8 cellular contexts compared by ENCODE assay signal in the genomic region with DNA sequence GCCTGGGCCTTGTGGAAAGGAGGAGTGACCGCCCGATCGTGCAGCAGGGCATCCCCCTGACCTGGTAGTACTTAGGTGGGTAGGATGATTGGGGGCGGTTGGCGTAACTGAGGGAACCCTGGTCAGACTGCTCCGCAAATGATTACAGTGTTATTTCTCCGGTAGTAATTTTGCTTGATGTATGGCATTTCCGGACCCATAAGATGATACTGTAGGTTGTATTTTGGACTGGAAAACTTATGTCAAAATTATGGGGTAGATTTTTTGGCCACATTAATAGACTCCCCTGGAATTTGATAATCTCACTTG. TPM values are rescaled to one million over a fixed set of nuclear protein-coding genes. Genes with fewer than 3 reads are reported as not detected.
DNase-seq lines count a peak whose midpoint lies in the region; ATAC-seq and TF ChIP-seq lines count a peak whose summit lies in the region.

No MANE protein-coding gene starts in this region.

- no peaks in the 10 kb centered on the region for H3K27me3 ChIP-seq in left lung
- H3K27me3 ChIP-seq in tibial nerve = no peaks in the 10 kb centered on the region

- H3K9me3 ChIP-seq in left lung = no peaks in the 10 kb centered on the region
- no peaks in the 10 kb centered on the region for H3K9me3 ChIP-seq in tibial nerve

- peaks cover 12% of the 10 kb centered on the region for H3K4me1 Mint-ChIP-seq in activated CD8-positive, alpha-beta memory T cell treated with anti-CD3 and anti-CD28 coated beads, Interleukin-2, amount 10 ng/mL, durations not matched to agents 7 days and 5 days
- peaks cover 7% of the 10 kb centered on the region for H3K4me1 Mint-ChIP-seq in activated naive CD8-positive, alpha-beta T cell treated with anti-CD3 and anti-CD28 coated beads, Interleukin-2, amount 50 U/mL, for 24 hours

- TF ChIP-seq CTCF in left lung (IDR thresholded peaks at IDR 0.05) (no peak), tibial nerve (IDR thresholded peaks at IDR 0.05) (no peak)

- 1% methylated on average over 8 of the region's 8 CpGs for WGBS in tibial nerve, 2 donors

- peak overlapping the region; percentile 85 for H3K27ac Mint-ChIP-seq in activated CD8-positive, alpha-beta memory T cell treated with anti-CD3 and anti-CD28 coated beads, Interleukin-2, amount 10 ng/mL, durations not matched to agents 7 days and 5 days
- peak overlapping the region; percentile 61 for H3K27ac Mint-ChIP-seq in activated naive CD8-positive, alpha-beta T cell treated with anti-CD3 and anti-CD28 coated beads, Interleukin-2, amount 50 U/mL, for 24 hours

- H3K36me3 ChIP-seq in left lung (no peaks in the 10 kb centered on the region), tibial nerve (no peaks in the 10 kb centered on the region)

- H3K27me3 Mint-ChIP-seq in activated CD8-positive, alpha-beta memory T cell treated with anti-CD3 and anti-CD28 coated beads, Interleukin-2, amount 10 ng/mL, durations not matched to agents 7 days and 5 days = peaks cover 5% of the 10 kb centered on the region
- H3K27me3 Mint-ChIP-seq in activated naive CD8-positive, alpha-beta T cell treated with anti-CD3 and anti-CD28 coated beads, Interleukin-2, amount 50 U/mL, for 24 hours = peaks cover 2% of the 10 kb centered on the region

- CTCF ChIA-PET in activated CD8-positive, alpha-beta memory T cell treated with anti-CD3 and anti-CD28 coated beads, Interleukin-2, amount 10 ng/mL, durations not matched to agents 7 days and 5 days (lab: Charles Lee) = interaction anchor here (0.6 to 1.0 kb wide), 3 partner anchors 24 to 121 kb away, joined by 3 to 4 read pairs (median 3); a partner anchor contains a TSS

- no peak for DNase-seq in activated CD8-positive, alpha-beta memory T cell treated with anti-CD3 and anti-CD28 coated beads, Interleukin-2, amount 10 ng/mL, durations not matched to agents 7 days and 5 days
- DNase-seq in activated CD8-positive, alpha-beta memory T cell treated with anti-CD3 and anti-CD28 coated beads for 24 hours = no peak
- DNase-seq in activated naive CD8-positive, alpha-beta T cell treated with anti-CD3 and anti-CD28 coated beads, Interleukin-2, amount 50 U/mL, for 24 hours = no peak
- DNase-seq in left lung (no peak), tibial nerve (ENCODE audit: low spot score in 2 of 2) (no peak), NCI-H2107 treated with DMSO at 0.1 percent for 48 hours (lab: John Stamatoyannopoulos, UW; ENCODE audit: unreplicated experiment) (no peak), NCI-H345 (lab: John Stamatoyannopoulos, UW) (no peak)
- no peak for DNase-seq in activated CD4-positive, alpha-beta T cell treated with anti-CD3 and anti-CD28 coated beads for 48 hours

- H3K4me3 Mint-ChIP-seq in activated CD8-positive, alpha-beta memory T cell treated with anti-CD3 and anti-CD28 coated beads, Interleukin-2, amount 10 ng/mL, durations not matched to agents 7 days and 5 days = peak overlapping the region; percentile 87
- H3K4me3 Mint-ChIP-seq in activated naive CD8-positive, alpha-beta T cell treated with anti-CD3 and anti-CD28 coated beads, Interleukin-2, amount 50 U/mL, for 24 hours = peak overlapping the region; percentile 89

- peak overlapping the region; percentile 96 to 97 for H3K27ac ChIP-seq in left lung
- H3K27ac ChIP-seq in tibial nerve = peak overlapping the region; percentile 93 to 99 (median 96)

- H3K9me3 Mint-ChIP-seq in activated CD8-positive, alpha-beta memory T cell treated with anti-CD3 and anti-CD28 coated beads, Interleukin-2, amount 10 ng/mL, durations not matched to agents 7 days and 5 days (ENCODE audit: low read depth) = no peaks in the 10 kb centered on the region
- no peaks in the 10 kb centered on the region for H3K9me3 Mint-ChIP-seq in activated naive CD8-positive, alpha-beta T cell treated with anti-CD3 and anti-CD28 coated beads, Interleukin-2, amount 50 U/mL, for 24 hours

- H3K4me3 ChIP-seq in left lung (peak overlapping the region; percentile 94 to 98), tibial nerve (peak overlapping the region; percentile 84 to 99 (median 90))

- intact Hi-C loops in left lung (cut with DNase I) = no loop called here

- H3K4me1 ChIP-seq in left lung (peaks cover 12 to 54% of the 10 kb centered on the region in 2 donors), tibial nerve (peaks cover 0 to 47% (median 24%) of the 10 kb centered on the region in 4 donors)

- peak; percentile 2 for ATAC-seq in activated CD8-positive, alpha-beta memory T cell treated with anti-CD3 and anti-CD28 coated beads, Interleukin-2, amount 10 ng/mL, durations not matched to agents 7 days and 5 days
- no peak for ATAC-seq in activated naive CD8-positive, alpha-beta T cell treated with anti-CD3 and anti-CD28 coated beads, Interleukin-2, amount 50 U/mL, for 24 hours
- no peak for ATAC-seq in left lung

- TF ChIP-seq POLR2A in tibial nerve (IDR thresholded peaks at IDR 0.05) = no peak

- H3K36me3 Mint-ChIP-seq in activated CD8-positive, alpha-beta memory T cell treated with anti-CD3 and anti-CD28 coated beads, Interleukin-2, amount 10 ng/mL, durations not matched to agents 7 days and 5 days = peaks cover 2% of the 10 kb centered on the region
- H3K36me3 Mint-ChIP-seq in activated naive CD8-positive, alpha-beta T cell treated with anti-CD3 and anti-CD28 coated beads, Interleukin-2, amount 50 U/mL, for 24 hours (ENCODE audit: low read depth) = no peaks in the 10 kb centered on the region

- TF ChIP-seq EP300 in tibial nerve (IDR thresholded peaks at IDR 0.05) = no peak

RNA-seq across cellular contexts. Expression of a gene that starts 0.8 kb away (rescaled TPM):
- 10 to 100 TPM; 26.1 to 26.4 TPM for total RNA-seq in activated CD8-positive, alpha-beta memory T cell treated with anti-CD3 and anti-CD28 coated beads, Interleukin-2, amount 10 ng/mL, durations not matched to agents 7 days and 5 days
- 10 to 100 TPM; 44.8 to 55.4 TPM for total RNA-seq in left lung
- total RNA-seq in tibial nerve = 10 to 100 TPM; 56.1 to 91.2 (median 74.5) TPM

RNA-seq across cellular contexts. Expression of a gene that starts 45.7 kb away (rescaled TPM):
- 10 to 100 TPM; 84.4 to 90.2 TPM for total RNA-seq in activated CD8-positive, alpha-beta memory T cell treated with anti-CD3 and anti-CD28 coated beads, Interleukin-2, amount 10 ng/mL, durations not matched to agents 7 days and 5 days
- 10 to 100 TPM; 55.7 to 57.4 TPM for total RNA-seq in left lung
- total RNA-seq in tibial nerve = 10 to 100 TPM; 30.4 to 45.3 (median 40.9) TPM
